Comparison of ENCODE assay signal across 8 cellular contexts in genomic region chr1:221712198-221712684, GRCh38. TPM values are rescaled to one million over a fixed set of nuclear protein-coding genes. Genes with fewer than 3 reads are reported as not detected.
DNase-seq lines count a peak whose midpoint lies in the region; ATAC-seq and TF ChIP-seq lines count a peak whose summit lies in the region.

No MANE protein-coding gene starts in this region.

- no peak overlapping the region for H3K18ac ChIP-seq in mesenchymal stem cell (ENCODE audit: low read depth in 1 of 2, low read length in 2 of 2)

- peaks cover 20% of the 10 kb centered on the region for H3K4me1 ChIP-seq in mesenchymal stem cell (ENCODE audit: control insufficient read depth, insufficient read depth, low read depth, low read length)

- in situ Hi-C loops in KBM-7 (cut with MboI; ENCODE audit: low pct_unique_long_range_greater_than_20kb, low sequenced_read_pairs): no loop called here

- H2AK5ac ChIP-seq in mesenchymal stem cell (ENCODE audit: low read length, severe bottlenecking): no peak overlapping the region

- 0% methylated on average over 1 of the region's 1 CpG for WGBS in mesenchymal stem cell

- peaks cover 0 to 30% of the 10 kb centered on the region in 2 donors for H3K36me3 Mint-ChIP-seq in activated naive CD4-positive, alpha-beta T cell treated with anti-CD3 and anti-CD28 coated beads, Interleukin-2, amount 50 U/mL, for 72 hours

- H3K4me2 ChIP-seq in mesenchymal stem cell (ENCODE audit: low read length, poor library complexity, severe bottlenecking): no peak overlapping the region

- no peaks in the 10 kb centered on the region for H3K9me3 ChIP-seq in mesenchymal stem cell (ENCODE audit: control insufficient read depth, low read length)

- peaks cover 0 to 3% of the 10 kb centered on the region in 2 experiments for H3K36me3 ChIP-seq in mesenchymal stem cell (ENCODE audit: control insufficient read depth in 1 of 2, insufficient read depth in 2 of 2, low read depth in 1 of 2, low read length in 2 of 2)

- H4K91ac ChIP-seq in mesenchymal stem cell (ENCODE audit: low read length): no peak overlapping the region

- DNase-seq in GM03348 (ENCODE audit: low spot score) (peak; percentile 39), KBM-7 (peak; percentile 52), mesenchymal stem cell (peak; percentile 95), HK-2 (ENCODE audit: unreplicated experiment) (no peak), HEK293T (ENCODE audit: extremely low spot score) (no peak)
- no peak for DNase-seq in activated naive CD4-positive, alpha-beta T cell treated with anti-CD3 and anti-CD28 coated beads, Interleukin-2, amount 50 U/mL, for 72 hours (ENCODE audit: low spot score in 2 of 2)
- DNase-seq in activated effector memory CD4-positive, alpha-beta T cell treated with Interleukin-2 at 50 U/mL for 16 hours: no peak

- no peak overlapping the region for H3K14ac ChIP-seq in mesenchymal stem cell (ENCODE audit: low read length in 2 of 2)

- H2BK120ac ChIP-seq in mesenchymal stem cell (ENCODE audit: low read depth, low read length): no peak overlapping the region

- H2BK12ac ChIP-seq in mesenchymal stem cell (ENCODE audit: low read length in 2 of 2): no peak overlapping the region

- H2BK15ac ChIP-seq in mesenchymal stem cell (ENCODE audit: low read depth, poor library complexity, severe bottlenecking): no peak overlapping the region

- POLR2A ChIA-PET in HEK293T (lab: Yijun Ruan, JAX): interaction anchor here (1.3 kb wide), 1 partner anchor 30 kb away, joined by 4 read pairs; the partner anchor contains the start of gene DUSP10

- no peak overlapping the region for H3K4ac ChIP-seq in mesenchymal stem cell (ENCODE audit: low read depth in 1 of 2, low read length in 2 of 2)

- peaks cover 18% of the 10 kb centered on the region for H3K79me1 ChIP-seq in mesenchymal stem cell (replicated peaks; ENCODE audit: low read length, poor library complexity, severe bottlenecking)

- CTCF ChIA-PET in HEK293T (lab: Yijun Ruan, JAX): no interaction called here

- H3K27me3 ChIP-seq in mesenchymal stem cell (ENCODE audit: control insufficient read depth in 1 of 2, insufficient read depth in 1 of 2, low read length in 2 of 2): no peaks in the 10 kb centered on the region

- no peaks in the 10 kb centered on the region for H3K9me3 Mint-ChIP-seq in activated naive CD4-positive, alpha-beta T cell treated with anti-CD3 and anti-CD28 coated beads, Interleukin-2, amount 50 U/mL, for 72 hours

- no peak overlapping the region for H2AFZ ChIP-seq in mesenchymal stem cell (ENCODE audit: low read depth, low read length)

- no peak overlapping the region for H2BK5ac ChIP-seq in mesenchymal stem cell (ENCODE audit: low read depth, low read length, poor library complexity, severe bottlenecking)

- H4K8ac ChIP-seq in mesenchymal stem cell (ENCODE audit: low read length): no peak overlapping the region

- no peak overlapping the region for H3K4me3 ChIP-seq in mesenchymal stem cell (ENCODE audit: insufficient read depth in 1 of 2, low read depth in 1 of 2, low read length in 2 of 2)

- H3K9ac ChIP-seq in mesenchymal stem cell (ENCODE audit: low read length): peak overlapping the region; percentile 60

- no peak overlapping the region for H3K27ac ChIP-seq in mesenchymal stem cell (ENCODE audit: low read length, poor library complexity, severe bottlenecking)

- H3K23ac ChIP-seq in mesenchymal stem cell (ENCODE audit: low read length in 2 of 2): no peak overlapping the region

- ATAC-seq in GM21526 (IDR thresholded peaks at IDR 0.05; ENCODE audit: low FRiP score, unreplicated experiment): peak; percentile 62
- ATAC-seq in activated naive CD4-positive, alpha-beta T cell treated with anti-CD3 and anti-CD28 coated beads, Interleukin-2, amount 50 U/mL, for 72 hours: peak; percentile 83 to 90

- H3K27ac Mint-ChIP-seq in activated naive CD4-positive, alpha-beta T cell treated with anti-CD3 and anti-CD28 coated beads, Interleukin-2, amount 50 U/mL, for 72 hours: peak overlapping the region; percentile 70 to 90

TF ChIP-seq in HEK293T, 16 proteins besides CTCF, POLR2A, EP300 and RAD21:
- TF ChIP-seq FOXK2 (IDR thresholded peaks at IDR 0.05) (no peak), SP1 (IDR thresholded peaks at IDR 0.05) (no peak), ELF4 (IDR thresholded peaks at IDR 0.05) (no peak), NFRKB (IDR thresholded peaks at IDR 0.05) (no peak), LEF1 (IDR thresholded peaks at IDR 0.05; ENCODE audit: borderline replicate concordance) (no peak), SUZ12 (IDR thresholded peaks at IDR 0.05) (no peak), ARNT (IDR thresholded peaks at IDR 0.05) (no peak), BHLHE40 (IDR thresholded peaks at IDR 0.05; ENCODE audit: borderline replicate concordance) (no peak), L3MBTL2 (conservative IDR thresholded peaks at IDR 0.05) (no peak), TARDBP (IDR thresholded peaks at IDR 0.05) (no peak), PKNOX1 (IDR thresholded peaks at IDR 0.05) (no peak), FOXM1 (IDR thresholded peaks at IDR 0.05; ENCODE audit: borderline replicate concordance) (no peak), FOXA1 (IDR thresholded peaks at IDR 0.05) (no peak), ZNF384 (IDR thresholded peaks at IDR 0.05) (no peak), CTBP1 (IDR thresholded peaks at IDR 0.05; ENCODE audit: borderline replicate concordance) (no peak), HDGF (IDR thresholded peaks at IDR 0.05; ENCODE audit: borderline replicate concordance) (no peak)

RNA-seq across cellular contexts. Expression of gene DUSP10, which starts 29.6 kb away (rescaled TPM):
- 1 to 10 TPM; 7.8 to 9.3 TPM for total RNA-seq in activated naive CD4-positive, alpha-beta T cell treated with anti-CD3 and anti-CD28 coated beads, Interleukin-2, amount 50 U/mL, for 72 hours
- 46.8 TPM for polyA plus RNA-seq in mesenchymal stem cell (2013, experiment 1 of 2)
- 45.6 TPM for polyA plus RNA-seq in mesenchymal stem cell (2013, experiment 2 of 2)

Comparison
In these comparisons a context has a peak if more than half of its experiments do, and no peak if none do; other contexts are left out.
1. DNase-seq: peak in GM03348 (single experiment), KBM-7 (single experiment) and mesenchymal stem cell (single experiment); none in activated naive CD4-positive, alpha-beta T cell treated with anti-CD3 and anti-CD28 coated beads, Interleukin-2, amount 50 U/mL, for 72 hours (0 of 2), HK-2 (single experiment), HEK293T (single experiment) and activated effector memory CD4-positive, alpha-beta T cell treated with Interleukin-2 at 50 U/mL for 16 hours (single experiment).